20 cellular contexts compared by ENCODE assay signal in genomic region chr5:55724276-55724675, GRCh38. TPM values are rescaled to one million over a fixed set of nuclear protein-coding genes. Genes with fewer than 3 reads are reported as not detected.
DNase-seq lines count a peak whose midpoint lies in the region; ATAC-seq, FAIRE-seq and TF ChIP-seq lines count a peak whose summit lies in the region.
"Had no signal": no experiment of that assay in that cellular context is flagged by ENCODE, and none has a peak within 500 bp of the region (broad histone marks: within the 10 kb centered on the region; RNA-seq: fewer than 3 reads in every experiment).

No MANE protein-coding gene starts in this region.

- FAIRE-seq in bronchial epithelial cell (lab: Jason Lieb, UNC): no peak
- FAIRE-seq: GM12878, GM18507, H1, HTR-8/SVneo had no signal

- TF ChIP-seq EP300 in suprapubic skin (IDR thresholded peaks at IDR 0.05): no peak

- H3K4me1 ChIP-seq in suprapubic skin: no peaks in the 10 kb centered on the region
- H3K4me1 ChIP-seq: BLaER1, HAP-1 had no signal

- H3K36me3 ChIP-seq in bronchial epithelial cell (ENCODE audit: control insufficient read depth, insufficient read depth, low read length) (no peaks in the 10 kb centered on the region), suprapubic skin (no peaks in the 10 kb centered on the region)
- H3K36me3 ChIP-seq: BLaER1, HAP-1 had no signal

- H3K27ac ChIP-seq in suprapubic skin: no peak overlapping the region
- H3K27ac ChIP-seq: BLaER1 had no signal

- 88% methylated on average over 4 of the region's 4 CpGs for WGBS in suprapubic skin

- H3K9me3 ChIP-seq in suprapubic skin: no peaks in the 10 kb centered on the region
- H3K9me3 ChIP-seq: HAP-1 had no signal

- ATAC-seq in GM19328 (IDR thresholded peaks at IDR 0.05; ENCODE audit: unreplicated experiment): no peak
- ATAC-seq in HG02981 (IDR thresholded peaks at IDR 0.05; ENCODE audit: unreplicated experiment): no peak
- ATAC-seq: GM12878 had no signal

- H3K27me3 ChIP-seq in bronchial epithelial cell (ENCODE audit: control insufficient read depth, insufficient read depth, low read length) (no peaks in the 10 kb centered on the region), suprapubic skin (no peaks in the 10 kb centered on the region)
- H3K27me3 ChIP-seq: BLaER1 had no signal

- DNase-seq in ELR (ENCODE audit: low read depth) (peak; percentile 15), RKO (ENCODE audit: low spot score) (peak; percentile 31), bronchial epithelial cell (ENCODE audit: low read depth) (peak; percentile 14), lung microvascular endothelial cell (ENCODE audit: low read depth in 2 of 2) (peak; percentile 5 to 79), suprapubic skin (ENCODE audit: low spot score in 2 of 2) (no peak)
- DNase-seq: 8988T, AML-193, Calu3, DMS 273 treated with DMSO at 0.1 percent for 48 hours, KBM-7 had no signal

- no peak overlapping the region for H3K4me3 ChIP-seq in bronchial epithelial cell (ENCODE audit: low read depth, low read length)
- H3K4me3 ChIP-seq in suprapubic skin: no peak overlapping the region
- H3K4me3 ChIP-seq: BLaER1, GM12878, HAP-1 had no signal

- TF ChIP-seq POLR2A in suprapubic skin (IDR thresholded peaks at IDR 0.05): no peak

- TF ChIP-seq CTCF in bronchial epithelial cell (IDR thresholded peaks at IDR 0.05; ENCODE audit: insufficient read depth, low read length, severe bottlenecking) (no peak), suprapubic skin (IDR thresholded peaks at IDR 0.05) (no peak)

RNA-seq across cellular contexts. Expression of gene SLC38A9, which starts 12.2 kb away (rescaled TPM):
- total RNA-seq in bronchial epithelial cell: 30.7 and 32.4 TPM in 2 replicates
- 32.9 and 53.8 TPM in 2 replicates for total RNA-seq in lung microvascular endothelial cell
- 10 to 100 TPM; 13.9 to 52.6 (median 19.7) TPM for total RNA-seq in suprapubic skin

RNA-seq across cellular contexts. Expression of gene DDX4, which starts 13.6 kb away (rescaled TPM):
- total RNA-seq in bronchial epithelial cell: under 0.01 TPM in 1 of 2 replicates, not detected in the other
- total RNA-seq in lung microvascular endothelial cell: not detected in 2 replicates
- not detected for total RNA-seq in suprapubic skin
- total RNA-seq: Calu3, Daoy, G401 had no signal

Comparison
In these comparisons a context has a peak if more than half of its experiments do, and no peak if none do; other contexts are left out.
1. DNase-seq: peak in ELR (single experiment), RKO (single experiment), bronchial epithelial cell (single experiment) and lung microvascular endothelial cell (2 of 2); none in suprapubic skin (0 of 2).